8 cellular contexts compared by ENCODE assay signal in the genomic region with DNA sequence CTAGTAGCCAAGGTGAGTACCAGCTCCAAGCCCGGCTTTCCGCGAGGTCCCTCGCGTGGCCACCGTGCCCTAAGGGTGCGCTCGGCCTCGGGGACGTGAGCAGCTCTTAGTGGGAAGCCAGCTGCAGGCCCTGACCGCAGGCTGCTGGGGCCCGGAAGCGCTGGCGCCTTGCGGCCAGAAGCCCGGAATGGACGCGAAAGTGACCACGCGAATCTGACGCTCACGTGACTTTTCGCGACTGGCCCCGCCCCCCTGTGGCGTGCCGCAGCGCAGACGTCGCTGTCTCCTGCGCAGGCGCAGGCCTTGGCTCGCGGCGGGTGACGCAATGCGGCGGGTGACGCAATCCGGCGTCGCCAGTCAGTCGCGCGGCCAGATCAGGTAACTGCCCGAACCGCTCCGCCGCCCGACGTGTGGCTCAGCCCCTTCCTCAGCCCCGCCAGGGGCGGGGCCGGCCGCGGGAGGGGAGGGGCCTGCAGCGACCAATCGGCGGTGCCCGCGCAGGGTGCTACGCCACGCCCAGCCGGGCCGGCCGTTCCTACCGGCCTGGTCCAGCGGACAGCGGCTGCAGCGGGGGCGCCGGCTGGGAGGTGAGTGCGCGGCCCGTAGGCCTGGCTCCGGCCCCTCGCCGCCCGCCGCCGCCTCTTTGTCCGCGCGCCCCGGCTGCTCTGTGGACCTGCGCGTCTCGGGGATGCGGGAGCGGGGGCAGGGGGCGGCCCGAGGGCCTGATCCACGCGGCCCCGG. TPM values are rescaled to one million over a fixed set of nuclear protein-coding genes. Genes with fewer than 3 reads are reported as not detected.
DNase-seq lines count a peak whose midpoint lies in the region; ATAC-seq and TF ChIP-seq lines count a peak whose summit lies in the region.

A gene (plus strand): TSS at position 532 of the 741 bp plus-strand sequence. CDS start 2,202 bp downstream, outside the sequence.

- peak; percentile 78 to 88 for DNase-seq in NCI-H187 (lab: John Stamatoyannopoulos, UW)
- peak; percentile 97 to 98 (median 98) for DNase-seq in T-helper 17 cell
- DNase-seq in amygdala (lab: John Stamatoyannopoulos, UW) = peak; percentile 77 to 100 (median 97)
- peak; percentile 98 for DNase-seq in left ventricle myocardium inferior
- peak; percentile 98 for DNase-seq in prostate gland (ENCODE audit: low spot score)
- DNase-seq in ureter (ENCODE audit: low spot score) = peak; percentile 99

- ATAC-seq in GM18502 (IDR thresholded peaks at IDR 0.05; ENCODE audit: poor library complexity, unreplicated experiment) (peak; percentile 74), HG02943 (IDR thresholded peaks at IDR 0.05; ENCODE audit: low read depth, unreplicated experiment) (peak; percentile 58), T-helper 17 cell (peak; percentile 81)

- peaks cover 8% of the 10 kb centered on the region for H3K36me3 Mint-ChIP-seq in T-helper 17 cell (ENCODE audit: low read depth)

- H3K4me1 Mint-ChIP-seq in T-helper 17 cell = peaks cover 37% of the 10 kb centered on the region

- intact Hi-C loops in left ventricle myocardium inferior (cut with micrococcal nuclease) (no loop called here), prostate gland (cut with DNase I) (loop anchor here (5.0 to 10.0 kb wide), 4 partner anchors 60 to 1633 kb away; a partner anchor contains a TSS)

- WGBS in prostate gland = 1% methylated on average over 52 of the region's 95 CpGs

- H3K27ac ChIP-seq in left ventricle myocardium inferior (replicated peaks) (peak within 1 kb of the TSS; percentile 100), prostate gland (peak within 1 kb of the TSS; percentile 97 to 98)

- H3K4me3 ChIP-seq in left ventricle myocardium inferior (peak within 1 kb of the TSS; percentile 91), prostate gland (peak within 1 kb of the TSS; percentile 78 to 91)

- H3K9me3 ChIP-seq in T-helper 17 cell (ENCODE audit: control insufficient read depth, low read length, poor library complexity, severe bottlenecking) = no peaks in the 10 kb centered on the region
- no peaks in the 10 kb centered on the region for H3K9me3 ChIP-seq in left ventricle myocardium inferior (replicated peaks)
- H3K9me3 ChIP-seq in prostate gland = no peaks in the 10 kb centered on the region

- H3K4me1 ChIP-seq in left ventricle myocardium inferior (peaks cover 88% of the 10 kb centered on the region), prostate gland (replicated peaks) (peaks cover 8% of the 10 kb centered on the region)

- peak within 1 kb of the TSS; percentile 95 for H3K27ac Mint-ChIP-seq in T-helper 17 cell

- TF ChIP-seq CTCF in left ventricle myocardium inferior (IDR thresholded peaks at IDR 0.05; ENCODE audit: borderline replicate concordance) (peak; percentile 27), prostate gland (IDR thresholded peaks at IDR 0.05) (peak in 2 of 4 experiments; percentile 58 to 77)

- H3K27me3 ChIP-seq in left ventricle myocardium inferior (ENCODE audit: low read depth) = no peaks in the 10 kb centered on the region
- H3K27me3 ChIP-seq in prostate gland (replicated peaks; ENCODE audit: insufficient read depth) = no peaks in the 10 kb centered on the region

- H3K36me3 ChIP-seq in left ventricle myocardium inferior (peaks cover 23% of the 10 kb centered on the region), prostate gland (no peaks in the 10 kb centered on the region)

- H3K27me3 Mint-ChIP-seq in T-helper 17 cell = no peaks in the 10 kb centered on the region

- TF ChIP-seq POLR2A in prostate gland (IDR thresholded peaks at IDR 0.05) = peak; percentile 94

- H3K4me3 Mint-ChIP-seq in T-helper 17 cell = peak within 1 kb of the TSS; percentile 94

RNA-seq across cellular contexts. Expression of the gene that starts here (rescaled TPM):
- total RNA-seq in T-helper 17 cell (10 to 100 TPM; 27.7 to 28.5 TPM), left ventricle myocardium inferior (24.9 TPM), prostate gland (10 to 100 TPM in 1 of 2 donors, 1 to 10 TPM in 1; 9.4 to 45.3 TPM), ureter (11.2 TPM)

Comparison
In these comparisons a context has a peak if more than half of its experiments do, and no peak if none do; other contexts are left out.
1. Peak in every context shown above with its lines: DNase-seq, ATAC-seq, H3K4me3 ChIP-seq and H3K27ac ChIP-seq.